Comparison of ENCODE assay signal across 17 cellular contexts in genomic region chr18:13570856-13571495, GRCh38.
DNase-seq lines count a peak whose midpoint lies in the region; ATAC-seq, FAIRE-seq and TF ChIP-seq lines count a peak whose summit lies in the region.
"Had no signal": no experiment of that assay in that cellular context is flagged by ENCODE, and none has a peak within 500 bp of the region (broad histone marks: within the 10 kb centered on the region; RNA-seq: fewer than 3 reads in every experiment).

No MANE protein-coding gene starts in this region.

- no peak overlapping the region for H3K4me3 ChIP-seq in coronary artery

- peak; percentile 39 for DNase-seq in stimulated activated CD4-positive, alpha-beta T cell treated with anti-CD3 and anti-CD28 coated beads, Interleukin-1b, Interleukin-23, amount 100 ng/mL, for 48 hours
- no peak for DNase-seq in stimulated activated CD4-positive, alpha-beta T cell treated with anti-CD3 and anti-CD28 coated beads, Interleukin-4, amount 100 ng/mL, for 4 hours
- DNase-seq in RPMI7951 (ENCODE audit: low read depth), result peak; percentile 35
- peak; percentile 40 for DNase-seq in coronary artery (ENCODE audit: low spot score)
- no peak for DNase-seq in urothelium cell line (ENCODE audit: low spot score)
- DNase-seq in T1000 (lab: John Stamatoyannopoulos, UW), result no peak
- DNase-seq in SHP77 (lab: John Stamatoyannopoulos, UW), result no peak
- DNase-seq: activated effector memory CD4-positive, alpha-beta T cell treated with Interleukin-2 at 50 U/mL for 16 hours; hippocampal formation; NCI-H1092; NCI-H446 treated with DMSO at 0.1 percent for 48 hours; occipital lobe; RPMI8226; stimulated activated naive CD4-positive, alpha-beta T cell; T-helper 9 cell had no signal

- ATAC-seq in HG02938 (IDR thresholded peaks at IDR 0.05; ENCODE audit: unreplicated experiment), result no peak

- H3K27ac ChIP-seq in coronary artery, result no peak overlapping the region

- no peak for TF ChIP-seq CTCF in coronary artery (IDR thresholded peaks at IDR 0.05)

- FAIRE-seq in urothelium cell line (lab: Jason Lieb, UNC), result peak; percentile 66
- FAIRE-seq: endothelial cell of umbilical vein had no signal

Comparison
In these comparisons a context has a peak if more than half of its experiments do, and no peak if none do; other contexts are left out.
1. DNase-seq: peak in stimulated activated CD4-positive, alpha-beta T cell treated with anti-CD3 and anti-CD28 coated beads, Interleukin-1b, Interleukin-23, amount 100 ng/mL, for 48 hours (single experiment), RPMI7951 (single experiment) and coronary artery (single experiment); none in stimulated activated CD4-positive, alpha-beta T cell treated with anti-CD3 and anti-CD28 coated beads, Interleukin-4, amount 100 ng/mL, for 4 hours (0 of 2), urothelium cell line (single experiment), T1000 (single experiment) and SHP77 (0 of 2).